ENCODE assay signal across 8 cellular contexts in genomic region chr3:12288466-12289129, GRCh38. TPM values are rescaled to one million over a fixed set of nuclear protein-coding genes. Genes with fewer than 3 reads are reported as not detected.
DNase-seq lines count a peak whose midpoint lies in the region; ATAC-seq and TF ChIP-seq lines count a peak whose summit lies in the region.

PPARG (plus strand) TSS chr3:12289070; CDS start chr3:12379712, 90,642 bp downstream.

- H3K27ac ChIP-seq in colonic mucosa (peak within 1 kb of the TSS; percentile 83), liver (ENCODE audit: low read depth in 1 of 2, low read length in 2 of 2) (peak within 1 kb of the TSS; percentile 82 to 84)

- WGBS in liver: under 1% methylated on average over 50 of the region's 50 CpGs

- H3K9ac ChIP-seq in colonic mucosa (ENCODE audit: low read depth in 2 of 2, low read length in 2 of 2) (peak within 1 kb of the TSS; percentile 88 to 94), liver (ENCODE audit: low read depth in 1 of 2, low read length in 2 of 2) (peak within 1 kb of the TSS in 1 of 2 donors; percentile 61)

- peaks cover 3% of the 10 kb centered on the region for H3K36me3 Mint-ChIP-seq in IgD-negative memory B cell

- DNase-seq in EL (peak; percentile 20), colonic mucosa (peak; percentile 85), NCI-H1694 treated with DMSO at 0.1 percent for 48 hours (lab: John Stamatoyannopoulos, UW) (no peak)

- no peak for TF ChIP-seq RAD21 in liver (IDR thresholded peaks at IDR 0.05)

- H3K9me3 ChIP-seq in colonic mucosa (no peaks in the 10 kb centered on the region), liver (ENCODE audit: control insufficient read depth in 4 of 4, low read length in 3 of 4) (no peaks in the 10 kb centered on the region)

- ATAC-seq in HG03354 (IDR thresholded peaks at IDR 0.05; ENCODE audit: poor library complexity, severe bottlenecking, unreplicated experiment) (no peak), GM21423 (IDR thresholded peaks at IDR 0.05; ENCODE audit: unreplicated experiment) (no peak)

- H3K27me3 Mint-ChIP-seq in IgD-negative memory B cell: peaks cover 33% of the 10 kb centered on the region

- H3K9me3 Mint-ChIP-seq in IgD-negative memory B cell: peaks cover 0 to 3% (median 0%) of the 10 kb centered on the region in 3 donors

- intact Hi-C loops in colonic mucosa (cut with DNase I): no loop called here

- H3K4me1 ChIP-seq in colonic mucosa (no peaks in the 10 kb centered on the region), liver (ENCODE audit: control insufficient read depth in 4 of 4, insufficient read depth in 4 of 4, low read length in 3 of 4) (peaks cover 0 to 12% (median 7%) of the 10 kb centered on the region in 4 donors)

- no peaks in the 10 kb centered on the region for H3K27me3 ChIP-seq in colonic mucosa
- no peaks in the 10 kb centered on the region for H3K27me3 ChIP-seq in liver (ENCODE audit: control insufficient read depth in 4 of 4, insufficient read depth in 4 of 4, low read length in 3 of 4)

- H3K4me1 Mint-ChIP-seq in IgD-negative memory B cell: peaks cover 3 to 13% (median 4%) of the 10 kb centered on the region in 3 donors

- no peak within 1 kb of the TSS for H3K27ac Mint-ChIP-seq in IgD-negative memory B cell

- H3K36me3 ChIP-seq in colonic mucosa (no peaks in the 10 kb centered on the region), liver (ENCODE audit: control insufficient read depth in 4 of 4, insufficient read depth in 3 of 4, low read depth in 1 of 4, low read length in 3 of 4) (no peaks in the 10 kb centered on the region)

- TF ChIP-seq CTCF in colonic mucosa (IDR thresholded peaks at IDR 0.05) (no peak), liver (IDR thresholded peaks at IDR 0.05; ENCODE audit: low read depth, low read length, missing input control) (no peak), subcutaneous adipose tissue (IDR thresholded peaks at IDR 0.05; ENCODE audit: low read depth) (no peak)

- peak within 1 kb of the TSS; percentile 48 to 91 (median 66) for H3K4me3 Mint-ChIP-seq in IgD-negative memory B cell

- peak within 1 kb of the TSS; percentile 83 for H3K4me3 ChIP-seq in colonic mucosa
- peak within 1 kb of the TSS; percentile 83 to 98 (median 83) for H3K4me3 ChIP-seq in liver (ENCODE audit: low read depth in 1 of 3, low read length in 3 of 3)

TF ChIP-seq in liver, 16 proteins besides CTCF, POLR2A, EP300 and RAD21:
- TF ChIP-seq EGR1 (IDR thresholded peaks at IDR 0.05; ENCODE audit: low read depth in 2 of 2) (no peak), RXRA (IDR thresholded peaks at IDR 0.05) (no peak), ATF3 (IDR thresholded peaks at IDR 0.05) (no peak), HNF4G (IDR thresholded peaks at IDR 0.05) (no peak), HNF4A (conservative IDR thresholded peaks at IDR 0.05) (no peak), FOXA2 (IDR thresholded peaks at IDR 0.05) (no peak), GABPA (IDR thresholded peaks at IDR 0.05 in 1 of 2, conservative IDR thresholded peaks at IDR 0.05 in 1 of 2) (no peak), SP1 (IDR thresholded peaks at IDR 0.05) (no peak), TAF1 (conservative IDR thresholded peaks at IDR 0.05) (no peak), YY1 (IDR thresholded peaks at IDR 0.05) (no peak), FOXA1 (IDR thresholded peaks at IDR 0.05) (no peak), JUND (IDR thresholded peaks at IDR 0.05) (no peak)
- TF ChIP-seq, protein P1, sequence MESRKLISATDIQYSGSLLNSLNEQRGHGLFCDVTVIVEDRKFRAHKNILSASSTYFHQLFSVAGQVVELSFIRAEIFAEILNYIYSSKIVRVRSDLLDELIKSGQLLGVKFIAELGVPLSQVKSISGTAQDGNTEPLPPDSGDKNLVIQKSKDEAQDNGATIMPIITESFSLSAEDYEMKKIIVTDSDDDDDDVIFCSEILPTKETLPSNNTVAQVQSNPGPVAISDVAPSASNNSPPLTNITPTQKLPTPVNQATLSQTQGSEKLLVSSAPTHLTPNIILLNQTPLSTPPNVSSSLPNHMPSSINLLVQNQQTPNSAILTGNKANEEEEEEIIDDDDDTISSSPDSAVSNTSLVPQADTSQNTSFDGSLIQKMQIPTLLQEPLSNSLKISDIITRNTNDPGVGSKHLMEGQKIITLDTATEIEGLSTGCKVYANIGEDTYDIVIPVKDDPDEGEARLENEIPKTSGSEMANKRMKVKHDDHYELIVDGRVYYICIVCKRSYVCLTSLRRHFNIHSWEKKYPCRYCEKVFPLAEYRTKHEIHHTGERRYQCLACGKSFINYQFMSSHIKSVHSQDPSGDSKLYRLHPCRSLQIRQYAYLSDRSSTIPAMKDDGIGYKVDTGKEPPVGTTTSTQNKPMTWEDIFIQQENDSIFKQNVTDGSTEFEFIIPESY (IDR thresholded peaks at IDR 0.05): no peak
- TF ChIP-seq, protein P2, sequence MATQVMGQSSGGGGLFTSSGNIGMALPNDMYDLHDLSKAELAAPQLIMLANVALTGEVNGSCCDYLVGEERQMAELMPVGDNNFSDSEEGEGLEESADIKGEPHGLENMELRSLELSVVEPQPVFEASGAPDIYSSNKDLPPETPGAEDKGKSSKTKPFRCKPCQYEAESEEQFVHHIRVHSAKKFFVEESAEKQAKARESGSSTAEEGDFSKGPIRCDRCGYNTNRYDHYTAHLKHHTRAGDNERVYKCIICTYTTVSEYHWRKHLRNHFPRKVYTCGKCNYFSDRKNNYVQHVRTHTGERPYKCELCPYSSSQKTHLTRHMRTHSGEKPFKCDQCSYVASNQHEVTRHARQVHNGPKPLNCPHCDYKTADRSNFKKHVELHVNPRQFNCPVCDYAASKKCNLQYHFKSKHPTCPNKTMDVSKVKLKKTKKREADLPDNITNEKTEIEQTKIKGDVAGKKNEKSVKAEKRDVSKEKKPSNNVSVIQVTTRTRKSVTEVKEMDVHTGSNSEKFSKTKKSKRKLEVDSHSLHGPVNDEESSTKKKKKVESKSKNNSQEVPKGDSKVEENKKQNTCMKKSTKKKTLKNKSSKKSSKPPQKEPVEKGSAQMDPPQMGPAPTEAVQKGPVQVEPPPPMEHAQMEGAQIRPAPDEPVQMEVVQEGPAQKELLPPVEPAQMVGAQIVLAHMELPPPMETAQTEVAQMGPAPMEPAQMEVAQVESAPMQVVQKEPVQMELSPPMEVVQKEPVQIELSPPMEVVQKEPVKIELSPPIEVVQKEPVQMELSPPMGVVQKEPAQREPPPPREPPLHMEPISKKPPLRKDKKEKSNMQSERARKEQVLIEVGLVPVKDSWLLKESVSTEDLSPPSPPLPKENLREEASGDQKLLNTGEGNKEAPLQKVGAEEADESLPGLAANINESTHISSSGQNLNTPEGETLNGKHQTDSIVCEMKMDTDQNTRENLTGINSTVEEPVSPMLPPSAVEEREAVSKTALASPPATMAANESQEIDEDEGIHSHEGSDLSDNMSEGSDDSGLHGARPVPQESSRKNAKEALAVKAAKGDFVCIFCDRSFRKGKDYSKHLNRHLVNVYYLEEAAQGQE (IDR thresholded peaks at IDR 0.05): no peak
- TF ChIP-seq, protein P3, sequence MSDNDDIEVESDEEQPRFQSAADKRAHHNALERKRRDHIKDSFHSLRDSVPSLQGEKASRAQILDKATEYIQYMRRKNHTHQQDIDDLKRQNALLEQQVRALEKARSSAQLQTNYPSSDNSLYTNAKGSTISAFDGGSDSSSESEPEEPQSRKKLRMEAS (IDR thresholded peaks at IDR 0.05): no peak

RNA-seq across cellular contexts. Expression of gene PPARG, which starts in this region (rescaled TPM):
- polyA plus RNA-seq in IgD-negative memory B cell (not detected), liver (1 to 10 TPM; 5.2 to 6.4 TPM)
- total RNA-seq in colonic mucosa (100 to 1,000 TPM in 1 of 2 donors, 10 to 100 TPM in 1; 85.2 to 169 TPM), liver (10 to 100 TPM in 1 of 2 donors, 1 to 10 TPM in 1; 7.6 to 15.7 TPM), subcutaneous adipose tissue (100 to 1,000 TPM; 223 to 357 (median 337) TPM)

Comparison
In these comparisons a context has a peak if more than half of its experiments do, and no peak if none do; other contexts are left out.
1. RNA of gene PPARG (total RNA-seq): 223 to 357 TPM in subcutaneous adipose tissue and 85.2 to 169 TPM in colonic mucosa; 7.6 to 15.7 TPM in liver; every median in the first group is over 4 times any median in the second.